ENCODE assay signal across 31 cellular contexts in genomic region chr1:82483146-82483545, GRCh38.
"Had no signal": no experiment of that assay in that cellular context is flagged by ENCODE, and none has a peak within 500 bp of the region (broad histone marks: within the 10 kb centered on the region; RNA-seq: fewer than 3 reads in every experiment).

No MANE protein-coding gene starts in this region.

- H3K4me1 ChIP-seq: left lung, parathyroid adenoma, psoas muscle, right lobe of liver had no signal

- H3K27ac Mint-ChIP-seq: immature natural killer cell; mesothelial cell of epicardium; naive B cell; natural killer cell; nephron progenitor cell; neural progenitor cell; stimulated activated memory B cell treated with anti-CD40 and anti-IgM and Interleukin-4, amounts not matched to agents 10 μg/mL and 1 μg/mL and 100 μg/mL, for 72 hours; stimulated activated naive CD8-positive, alpha-beta T cell treated with anti-CD3 and anti-CD28 coated beads, Interleukin-15, amount 100 ng/mL, for 72 hours had no signal

- H2AFZ ChIP-seq: hepatocyte, neural progenitor cell, parathyroid adenoma had no signal

- H3K4me3 Mint-ChIP-seq: immature natural killer cell; mesothelial cell of epicardium; naive B cell; natural killer cell; nephron progenitor cell; neural progenitor cell; stimulated activated memory B cell treated with anti-CD40 and anti-IgM and Interleukin-4, amounts not matched to agents 10 μg/mL and 1 μg/mL and 100 μg/mL, for 72 hours; stimulated activated naive CD8-positive, alpha-beta T cell treated with anti-CD3 and anti-CD28 coated beads, Interleukin-15, amount 100 ng/mL, for 72 hours had no signal

- DNase-seq: immature natural killer cell; kidney; left colon; left lung; lower lobe of right lung; mammary epithelial cell; mesenchymal stem cell; naive B cell; natural killer cell; nephron progenitor cell; occipital lobe; psoas muscle; right lobe of liver; stimulated activated CD4-positive, alpha-beta T cell treated with anti-CD3 and anti-CD28 coated beads, Interleukin-1b, Interleukin-23, amount 100 ng/mL, for 48 hours; stimulated activated CD4-positive, alpha-beta T cell treated with anti-CD3 and anti-CD28 coated beads, Interleukin-2, amount 100 ng/mL, for 48 hours; stimulated activated CD4-positive, alpha-beta T cell treated with anti-CD3 and anti-CD28 coated beads, Interleukin-4, amount 100 ng/mL, for 4 hours; stimulated activated CD8-positive, alpha-beta memory T cell treated with anti-CD3 and anti-CD28 coated beads, Interleukin-4, amount 100 ng/mL, for 48 hours; stimulated activated naive CD4-positive, alpha-beta T cell treated with Interleukin-2 at 50 U/mL for 16 hours; stimulated activated naive CD8-positive, alpha-beta T cell treated with anti-CD3 and anti-CD28 coated beads, Interleukin-15, amount 100 ng/mL, for 72 hours; substantia nigra; transverse colon; upper lobe of right lung had no signal

- H3K4me1 Mint-ChIP-seq: naive B cell; natural killer cell; stimulated activated memory B cell treated with anti-CD40 and anti-IgM and Interleukin-4, amounts not matched to agents 10 μg/mL and 1 μg/mL and 100 μg/mL, for 72 hours; stimulated activated naive CD8-positive, alpha-beta T cell treated with anti-CD3 and anti-CD28 coated beads, Interleukin-15, amount 100 ng/mL, for 72 hours had no signal

- H3K27ac ChIP-seq: hepatocyte, left lung, lower lobe of right lung, neural progenitor cell, neutrophil, parathyroid adenoma, psoas muscle, right lobe of liver, transverse colon, upper lobe of right lung had no signal

- ATAC-seq: left colon; left lung; lower lobe of right lung; natural killer cell; psoas muscle; right lobe of liver; stimulated activated memory B cell treated with anti-CD40 and anti-IgM and Interleukin-4, amounts not matched to agents 10 μg/mL and 1 μg/mL and 100 μg/mL, for 72 hours; stimulated activated naive CD8-positive, alpha-beta T cell treated with anti-CD3 and anti-CD28 coated beads, Interleukin-15, amount 100 ng/mL, for 72 hours; upper lobe of right lung had no signal

- H3K4me2 ChIP-seq: hepatocyte, neural progenitor cell, smooth muscle cell had no signal

- H3K9ac ChIP-seq: neural progenitor cell, parathyroid adenoma had no signal

- FAIRE-seq: islet of Langerhans, kidney, urothelium cell line had no signal

- H3K4me3 ChIP-seq: hepatocyte, left lung, lower lobe of right lung, neural progenitor cell, psoas muscle, right lobe of liver, smooth muscle cell, transverse colon, upper lobe of right lung had no signal

- H3K79me2 ChIP-seq: hepatocyte, parathyroid adenoma had no signal

- H3K9me3 Mint-ChIP-seq: mesothelial cell of epicardium; natural killer cell; nephron progenitor cell; neural progenitor cell; stimulated activated memory B cell treated with anti-CD40 and anti-IgM and Interleukin-4, amounts not matched to agents 10 μg/mL and 1 μg/mL and 100 μg/mL, for 72 hours; stimulated activated naive CD8-positive, alpha-beta T cell treated with anti-CD3 and anti-CD28 coated beads, Interleukin-15, amount 100 ng/mL, for 72 hours had no signal

- H3K36me3 Mint-ChIP-seq: immature natural killer cell; mesothelial cell of epicardium; naive B cell; natural killer cell; neural progenitor cell; stimulated activated memory B cell treated with anti-CD40 and anti-IgM and Interleukin-4, amounts not matched to agents 10 μg/mL and 1 μg/mL and 100 μg/mL, for 72 hours had no signal

- H3K27me3 ChIP-seq: hepatocyte, left lung, neural progenitor cell, neutrophil, right lobe of liver, transverse colon, upper lobe of right lung had no signal

- H3K9me3 ChIP-seq: left lung, lower lobe of right lung, neutrophil, psoas muscle, right lobe of liver, transverse colon, upper lobe of right lung had no signal

- H3K27me3 Mint-ChIP-seq: naive B cell; stimulated activated memory B cell treated with anti-CD40 and anti-IgM and Interleukin-4, amounts not matched to agents 10 μg/mL and 1 μg/mL and 100 μg/mL, for 72 hours; stimulated activated naive CD8-positive, alpha-beta T cell treated with anti-CD3 and anti-CD28 coated beads, Interleukin-15, amount 100 ng/mL, for 72 hours had no signal

- H3K36me3 ChIP-seq: left lung, lower lobe of right lung, neural progenitor cell, neutrophil, right lobe of liver, transverse colon, upper lobe of right lung had no signal
